Comparison of ENCODE assay signal across 19 cellular contexts in genomic region chr10:24287559-24288195, GRCh38.
A peak's percentile ranks its signal among the peaks of the same experiment; 100 is the strongest.
DNase-seq lines count a peak whose midpoint lies in the region; ATAC-seq and TF ChIP-seq lines count a peak whose summit lies in the region.
"Had no signal": no experiment of that assay in that cellular context is flagged by ENCODE, and none has a peak within 500 bp of the region (broad histone marks: within the 10 kb centered on the region; RNA-seq: fewer than 3 reads in every experiment).

No MANE protein-coding gene starts in this region.

- POLR2A ChIA-PET in MCF 10A (lab: Yijun Ruan, JAX), result interaction anchor here (0.7 to 1.6 kb wide), 5 partner anchors 14 to 56 kb away, joined by 3 to 8 read pairs (median 5); no protein-coding TSS in a partner anchor

- H3K9me3 Mint-ChIP-seq in MCF 10A (ENCODE audit: unreplicated experiment), result peaks cover 8% of the 10 kb centered on the region
- H3K9me3 Mint-ChIP-seq: H9 had no signal

- no peaks in the 10 kb centered on the region for H4K20me1 ChIP-seq in mammary epithelial cell (ENCODE audit: insufficient read depth, low read length)

- H3K4me1 Mint-ChIP-seq in MCF 10A (ENCODE audit: insufficient read depth, unreplicated experiment) (peaks cover 24% of the 10 kb centered on the region), T-helper 17 cell (no peaks in the 10 kb centered on the region)
- H3K4me1 Mint-ChIP-seq: CD14-positive monocyte, IgD-negative memory B cell had no signal

- H3K27me3 Mint-ChIP-seq in MCF 10A (ENCODE audit: insufficient read depth, unreplicated experiment) (no peaks in the 10 kb centered on the region), T-helper 17 cell (no peaks in the 10 kb centered on the region)
- H3K27me3 Mint-ChIP-seq: IgD-negative memory B cell had no signal

- H3K27ac Mint-ChIP-seq in MCF 10A (ENCODE audit: low read depth, unreplicated experiment) (peak overlapping the region; percentile 93), T-helper 17 cell (no peak overlapping the region)
- H3K27ac Mint-ChIP-seq: CD14-positive monocyte, IgD-negative memory B cell had no signal

- BruUV-seq in MCF 10A (replicated peaks; lab: Mats Ljungman, UMichigan), result no TSS peak
- no TSS peak for BruUV-seq in mammary epithelial cell (replicated peaks; lab: Mats Ljungman, UMichigan)

- H3K9me3 ChIP-seq in mammary epithelial cell (replicated peaks; ENCODE audit: insufficient read depth, low read length), result no peaks in the 10 kb centered on the region
- no peaks in the 10 kb centered on the region for H3K9me3 ChIP-seq in skeletal muscle tissue (ENCODE audit: control insufficient read depth in 3 of 3, low read length in 3 of 3)
- no peaks in the 10 kb centered on the region for H3K9me3 ChIP-seq in T-helper 17 cell (ENCODE audit: control insufficient read depth, low read length, poor library complexity, severe bottlenecking)

- intact Hi-C loops in MCF 10A (cut with micrococcal nuclease) (loop anchor here (5.0 kb wide), 1 partner anchor 295 kb away; no protein-coding TSS in a partner anchor), mammary epithelial cell (cut with micrococcal nuclease) (loop anchor here (1.0 to 10.0 kb wide), 2 partner anchors 73 to 293 kb away; no protein-coding TSS in a partner anchor)

- no peaks in the 10 kb centered on the region for H3K27me3 ChIP-seq in mammary epithelial cell (ENCODE audit: insufficient read depth, low read length)
- no peaks in the 10 kb centered on the region for H3K27me3 ChIP-seq in skeletal muscle tissue (ENCODE audit: control insufficient read depth in 3 of 3, insufficient read depth in 3 of 3, low read length in 3 of 3)

- no peak overlapping the region for H3K4me3 ChIP-seq in mammary epithelial cell (replicated peaks in 1 of 3; ENCODE audit: insufficient read depth in 1 of 3, low read depth in 2 of 3, low read length in 3 of 3)
- H3K4me3 ChIP-seq in skeletal muscle tissue (ENCODE audit: low read length in 3 of 3), result no peak overlapping the region
- H3K4me3 ChIP-seq: PC-9, SK-N-MC had no signal

- DNase-seq in MCF 10A (ENCODE audit: unreplicated experiment), result peak; percentile 11
- no peak for DNase-seq in mammary epithelial cell
- DNase-seq in iris pigment epithelial cell (ENCODE audit: low read depth), result peak; percentile 33
- DNase-seq in GM13977 (ENCODE audit: low spot score), result no peak
- no peak for DNase-seq in NCI-H1417 treated with DMSO at 0.1 percent for 48 hours (lab: John Stamatoyannopoulos, UW)
- no peak for DNase-seq in T-helper 17 cell
- DNase-seq: EL, H9, MV-4-11, NCI-H1417, NCI-H1930, NCI-H2171 treated with DMSO at 0.1 percent for 48 hours, NCI-H748 treated with DMSO at 0.1 percent for 48 hours, PC-9 had no signal

- ATAC-seq in T-helper 17 cell, result no peak

- H3K36me3 ChIP-seq in mammary epithelial cell (ENCODE audit: insufficient read depth, low read length), result no peaks in the 10 kb centered on the region
- H3K36me3 ChIP-seq in skeletal muscle tissue (ENCODE audit: control insufficient read depth in 3 of 3, insufficient read depth in 3 of 3, low read length in 3 of 3), result peaks cover 0 to 3% (median 0%) of the 10 kb centered on the region in 3 donors

- CTCF ChIA-PET in MCF 10A (lab: Yijun Ruan, JAX), result interaction anchor here (0.7 to 1.5 kb wide), 5 partner anchors 26 to 845 kb away, joined by 3 to 5 read pairs (median 3); no protein-coding TSS in a partner anchor
- CTCF ChIA-PET in mammary epithelial cell (lab: Charles Lee; ENCODE audit: low non-redundant PET), result interaction anchor here (0.6 to 0.8 kb wide), 2 partner anchors 36 to 79 kb away, joined by 3 to 4 read pairs; partner anchors contain the start of gene KIAA1217

- peaks cover 14% of the 10 kb centered on the region for H3K4me1 ChIP-seq in mammary epithelial cell (ENCODE audit: insufficient read depth, low read length)
- H3K4me1 ChIP-seq in skeletal muscle tissue (ENCODE audit: control insufficient read depth in 3 of 3, insufficient read depth in 3 of 3, low read length in 3 of 3), result peaks cover 22 to 25% (median 23%) of the 10 kb centered on the region in 3 donors

- H3K9ac ChIP-seq in mammary epithelial cell (ENCODE audit: insufficient read depth, low read length), result no peak overlapping the region
- no peak overlapping the region for H3K9ac ChIP-seq in skeletal muscle tissue (ENCODE audit: low read depth in 1 of 3, low read length in 3 of 3)

- H2AFZ ChIP-seq in mammary epithelial cell (ENCODE audit: low read depth, low read length), result no peak overlapping the region
- H2AFZ ChIP-seq: PC-9 had no signal

- in situ Hi-C loops in mammary epithelial cell (cut with MboI; ENCODE audit: low sequenced_read_pairs in 2 of 2) (no loop called here), GM13977 (cut with MboI; ENCODE audit: low pct_unique_long_range_greater_than_20kb, low sequenced_read_pairs, unreplicated experiment) (no loop called here)

- peaks cover 75% of the 10 kb centered on the region for H3K79me2 ChIP-seq in mammary epithelial cell (ENCODE audit: insufficient read depth, low read length)

- no peak overlapping the region for H3K4me2 ChIP-seq in mammary epithelial cell (ENCODE audit: insufficient read depth, low read depth, low read length)
- H3K4me2 ChIP-seq: PC-9 had no signal

- TF ChIP-seq CTCF in MCF 10A (IDR thresholded peaks at IDR 0.05; ENCODE audit: unreplicated experiment), result no peak
- TF ChIP-seq CTCF in mammary epithelial cell (conservative IDR thresholded peaks at IDR 0.05 in 1 of 2, IDR thresholded peaks at IDR 0.05 in 1 of 2; ENCODE audit: extremely low read depth in 1 of 2, insufficient read depth in 1 of 2, low read depth in 1 of 2, low read length in 2 of 2), result peak in 1 of 2 donors; percentile 20
- peak; percentile 44; the same call in 1 of the 2 replicates for TF ChIP-seq CTCF in VCaP (conservative IDR thresholded peaks at IDR 0.05)
- no peak for TF ChIP-seq CTCF in GM13977 (IDR thresholded peaks at IDR 0.05; ENCODE audit: extremely low read depth, insufficient read depth, missing control alignments)

- H3K4me3 Mint-ChIP-seq in MCF 10A (ENCODE audit: unreplicated experiment), result no peak overlapping the region
- H3K4me3 Mint-ChIP-seq in T-helper 17 cell, result no peak overlapping the region
- H3K4me3 Mint-ChIP-seq: CD14-positive monocyte, H9 had no signal

- peaks cover 36% of the 10 kb centered on the region for H3K36me3 Mint-ChIP-seq in MCF 10A (ENCODE audit: insufficient read depth, unreplicated experiment)
- H3K36me3 Mint-ChIP-seq in T-helper 17 cell (ENCODE audit: low read depth), result no peaks in the 10 kb centered on the region
- H3K36me3 Mint-ChIP-seq: CD14-positive monocyte, IgD-negative memory B cell had no signal

- 49% methylated on average over 4 of the region's 4 CpGs for WGBS in mammary epithelial cell (ENCODE audit: low coverage, missing lambda C conversion rate)

- H3K27ac ChIP-seq in mammary epithelial cell (ENCODE audit: insufficient read depth, low read depth, low read length) (no peak overlapping the region), VCaP (no peak overlapping the region), skeletal muscle tissue (ENCODE audit: low read depth, low read length) (peak overlapping the region; percentile 41)
- H3K27ac ChIP-seq: PC-9, SK-N-MC had no signal

- dilution Hi-C loops in mammary epithelial cell (cut with HindIII; ENCODE audit: low sequenced_read_pairs), result no loop called here

Comparison
In these comparisons a context has a peak if more than half of its experiments do, and no peak if none do; other contexts are left out.
1. DNase-seq: peak in MCF 10A (single experiment) and iris pigment epithelial cell (single experiment); none in mammary epithelial cell (single experiment), GM13977 (single experiment), NCI-H1417 treated with DMSO at 0.1 percent for 48 hours (single experiment) and T-helper 17 cell (0 of 3).